ENCODE assay signal across 1 cellular context in the genomic region with DNA sequence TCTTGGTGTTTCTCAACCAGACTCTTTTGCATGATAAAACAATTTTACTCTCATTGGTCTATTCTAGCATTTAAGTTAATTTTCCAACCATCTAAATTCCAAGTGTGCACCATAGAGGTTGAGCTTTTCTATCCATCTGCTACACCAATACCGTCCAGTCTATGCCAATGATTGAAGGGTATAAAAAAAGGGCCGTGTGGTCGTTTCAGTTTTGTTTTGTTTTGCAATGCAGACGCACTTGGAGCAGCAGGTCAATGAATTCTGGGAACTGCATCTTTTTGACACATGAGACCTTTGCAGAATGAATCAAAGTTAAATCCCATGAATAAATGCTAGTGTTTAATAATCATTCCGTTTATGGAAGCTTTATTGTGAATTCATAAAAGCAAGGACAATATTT.
TF ChIP-seq lines count a peak whose summit lies in the region.

No MANE protein-coding gene starts in this region.

TF ChIP-seq in SK-N-SH, 30 proteins besides CTCF, POLR2A, EP300 and RAD21 (continued from another document):
- TF ChIP-seq, protein P1, sequence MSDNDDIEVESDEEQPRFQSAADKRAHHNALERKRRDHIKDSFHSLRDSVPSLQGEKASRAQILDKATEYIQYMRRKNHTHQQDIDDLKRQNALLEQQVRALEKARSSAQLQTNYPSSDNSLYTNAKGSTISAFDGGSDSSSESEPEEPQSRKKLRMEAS (IDR thresholded peaks at IDR 0.05; ENCODE audit: low read depth) = no peak
- no peak for TF ChIP-seq JUND (IDR thresholded peaks at IDR 0.05)
